14 cellular contexts compared by ENCODE assay signal in genomic region chr20:9236408-9236912, GRCh38.
DNase-seq lines count a peak whose midpoint lies in the region; ATAC-seq, FAIRE-seq and TF ChIP-seq lines count a peak whose summit lies in the region.
"Had no signal": no experiment of that assay in that cellular context is flagged by ENCODE, and none has a peak within 500 bp of the region (broad histone marks: within the 10 kb centered on the region; RNA-seq: fewer than 3 reads in every experiment).

No MANE protein-coding gene starts in this region.

- in situ Hi-C loops in HepG2 (cut with HindIII; ENCODE audit: extremely low pct_ligation_motif_present, low pct_unique_long_range_greater_than_20kb): no loop called here

- H4K20me1 ChIP-seq in HepG2 (ENCODE audit: insufficient read depth, low read length): no peaks in the 10 kb centered on the region; the same call in 1 of the 2 replicates

- TF ChIP-seq POLR2A in HepG2 (IDR thresholded peaks at IDR 0.05; ENCODE audit: insufficient read depth in 1 of 2, low read depth in 2 of 2, low read length in 2 of 2): no peak
- TF ChIP-seq POLR2A in right lobe of liver (IDR thresholded peaks at IDR 0.05): no peak

- BruUV-seq in HepG2 (replicated peaks; lab: Mats Ljungman, UMichigan): no TSS peak

- H3K27me3 ChIP-seq in HepG2 (ENCODE audit: control insufficient read depth in 1 of 2, insufficient read depth in 2 of 2, low read length in 2 of 2) (no peaks in the 10 kb centered on the region), right lobe of liver (no peaks in the 10 kb centered on the region)

- H2AFZ ChIP-seq in HepG2 (ENCODE audit: low read length): no peak overlapping the region

- H3K4me1 ChIP-seq in HepG2 (ENCODE audit: insufficient read depth, low read length): no peaks in the 10 kb centered on the region
- no peaks in the 10 kb centered on the region for H3K4me1 ChIP-seq in right lobe of liver

- no peaks in the 10 kb centered on the region for H3K79me2 ChIP-seq in HepG2 (ENCODE audit: insufficient read depth, low read length)

- H3K27ac ChIP-seq in HepG2 (ENCODE audit: extremely low read length, insufficient read depth, low read length) (no peak overlapping the region), right lobe of liver (no peak overlapping the region)

- DNase-seq in HepG2 (ENCODE audit: low spot score) (no peak), right lobe of liver (no peak), SK-N-DZ (ENCODE audit: low spot score) (peak; percentile 18), NCI-H446 treated with DMSO at 0.1 percent for 48 hours (lab: John Stamatoyannopoulos, UW) (no peak), ecto neural progenitor cell (ENCODE audit: low spot score) (no peak), NCI-H345 treated with DMSO at 0.1 percent for 48 hours (lab: John Stamatoyannopoulos, UW; ENCODE audit: unreplicated experiment) (no peak)
- DNase-seq: 8988T; C1 segment of cervical spinal cord; Calu3; CD4-positive, alpha-beta T cell; DMS 273 treated with DMSO at 0.1 percent for 48 hours; HCEC 1CT had no signal

- intact Hi-C loops in HepG2 (cut with micrococcal nuclease; ENCODE audit: unreplicated experiment) (no loop called here), right lobe of liver (cut with DNase I) (no loop called here)

- no peak for ATAC-seq in HepG2
- ATAC-seq in right lobe of liver: no peak
- ATAC-seq in HG03520 (IDR thresholded peaks at IDR 0.05; ENCODE audit: unreplicated experiment): no peak

- WGBS in HepG2 (ENCODE audit: low lambda C conversion rate): 12% methylated on average over 5 of the region's 5 CpGs
- WGBS in right lobe of liver (ENCODE audit: insufficient coverage, low coverage, low lambda C conversion rate, missing lambda C conversion rate): 43% methylated on average over 5 of the region's 5 CpGs

- no peak for TF ChIP-seq EP300 in HepG2 (IDR thresholded peaks at IDR 0.05; ENCODE audit: low read depth in 2 of 2, low read length in 2 of 2)
- no peak for TF ChIP-seq EP300 in HepG2 (CRISPR knock-in tag; IDR thresholded peaks at IDR 0.05; ENCODE audit: borderline replicate concordance)

- TF ChIP-seq RAD21 in HepG2 (CRISPR knock-in tag; IDR thresholded peaks at IDR 0.05): no peak

- H3K4me2 ChIP-seq in HepG2 (ENCODE audit: low read depth, low read length): no peak overlapping the region

- CTCF ChIA-PET in HepG2 (lab: Yijun Ruan, JAX; ENCODE audit: low intra/inter-chr PET ratio, low total read pairs): no interaction called here

- no peak overlapping the region for H3K9ac ChIP-seq in HepG2 (ENCODE audit: insufficient read depth, low read depth, low read length)

- H3K9me3 ChIP-seq in HepG2 (ENCODE audit: low read length): no peaks in the 10 kb centered on the region
- H3K9me3 ChIP-seq in right lobe of liver: no peaks in the 10 kb centered on the region

- TF ChIP-seq CTCF in HepG2 (CRISPR knock-in tag; IDR thresholded peaks at IDR 0.05) (no peak), right lobe of liver (IDR thresholded peaks at IDR 0.05) (no peak)

- no peak overlapping the region for H3K4me3 ChIP-seq in HepG2 (replicated peaks in 1 of 3; ENCODE audit: insufficient read depth in 1 of 3, low read depth in 2 of 3, low read length in 3 of 3)
- no peak overlapping the region for H3K4me3 ChIP-seq in right lobe of liver

- POLR2A ChIA-PET in HepG2 (lab: Yijun Ruan, JAX): no interaction called here

- peak; percentile 18 for FAIRE-seq in HepG2 (lab: Jason Lieb, UNC)
- peak; percentile 81 for FAIRE-seq in islet of Langerhans (lab: Jason Lieb, UNC)

- no peaks in the 10 kb centered on the region for H3K36me3 ChIP-seq in HepG2 (replicated peaks in 1 of 2; ENCODE audit: control insufficient read depth in 1 of 2, insufficient read depth in 2 of 2, low read length in 2 of 2)
- no peaks in the 10 kb centered on the region for H3K36me3 ChIP-seq in right lobe of liver

TF ChIP-seq in HepG2, 621 proteins besides CTCF, POLR2A, EP300 and RAD21:
- TF ChIP-seq SMYD3 (CRISPR knock-in tag; IDR thresholded peaks at IDR 0.05) (no peak), KAT2B (IDR thresholded peaks at IDR 0.05; ENCODE audit: borderline replicate concordance, low read depth, low read length) (no peak), TCF7L2 (IDR thresholded peaks at IDR 0.05; ENCODE audit: low read depth, low read length) (no peak), ZNF788 (CRISPR knock-in tag; IDR thresholded peaks at IDR 0.05; ENCODE audit: borderline replicate concordance) (no peak), ZZZ3 (CRISPR knock-in tag; IDR thresholded peaks at IDR 0.05; ENCODE audit: borderline replicate concordance) (no peak), CBX1 (IDR thresholded peaks at IDR 0.05; ENCODE audit: low read depth) (no peak), ZNF350 (CRISPR knock-in tag; IDR thresholded peaks at IDR 0.05; ENCODE audit: borderline replicate concordance, low read depth) (no peak), ZNF720 (CRISPR knock-in tag; IDR thresholded peaks at IDR 0.05) (no peak), ZNF333 (CRISPR knock-in tag; IDR thresholded peaks at IDR 0.05; ENCODE audit: borderline replicate concordance) (no peak), BRF2 (CRISPR knock-in tag; IDR thresholded peaks at IDR 0.05) (no peak), EZH2 (conservative IDR thresholded peaks at IDR 0.05; ENCODE audit: low read depth, low read length) (no peak), KLF13 (CRISPR knock-in tag; IDR thresholded peaks at IDR 0.05) (no peak), POLR2AphosphoS5 (IDR thresholded peaks at IDR 0.05; ENCODE audit: low read depth, low read length) (no peak), ZNF777 (CRISPR knock-in tag; IDR thresholded peaks at IDR 0.05) (no peak), PBX2 (CRISPR knock-in tag; IDR thresholded peaks at IDR 0.05) (no peak), SNAI1 (CRISPR knock-in tag; IDR thresholded peaks at IDR 0.05; ENCODE audit: borderline replicate concordance) (no peak), NFE2L2 (IDR thresholded peaks at IDR 0.05; ENCODE audit: low read length) (no peak), DMAP1 (CRISPR knock-in tag; IDR thresholded peaks at IDR 0.05) (no peak)
- TF ChIP-seq, protein P1, sequence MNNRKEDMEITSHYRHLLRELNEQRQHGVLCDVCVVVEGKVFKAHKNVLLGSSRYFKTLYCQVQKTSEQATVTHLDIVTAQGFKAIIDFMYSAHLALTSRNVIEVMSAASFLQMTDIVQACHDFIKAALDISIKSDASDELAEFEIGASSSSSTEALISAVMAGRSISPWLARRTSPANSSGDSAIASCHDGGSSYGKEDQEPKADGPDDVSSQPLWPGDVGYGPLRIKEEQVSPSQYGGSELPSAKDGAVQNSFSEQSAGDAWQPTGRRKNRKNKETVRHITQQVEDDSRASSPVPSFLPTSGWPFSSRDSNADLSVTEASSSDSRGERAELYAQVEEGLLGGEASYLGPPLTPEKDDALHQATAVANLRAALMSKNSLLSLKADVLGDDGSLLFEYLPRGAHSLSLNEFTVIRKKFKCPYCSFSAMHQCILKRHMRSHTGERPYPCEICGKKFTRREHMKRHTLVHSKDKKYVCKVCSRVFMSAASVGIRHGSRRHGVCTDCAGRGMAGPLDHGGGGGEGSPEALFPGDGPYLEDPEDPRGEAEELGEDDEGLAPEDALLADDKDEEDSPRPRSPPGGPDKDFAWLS (CRISPR knock-in tag; IDR thresholded peaks at IDR 0.05; ENCODE audit: borderline replicate concordance): no peak
- TF ChIP-seq, protein P2, sequence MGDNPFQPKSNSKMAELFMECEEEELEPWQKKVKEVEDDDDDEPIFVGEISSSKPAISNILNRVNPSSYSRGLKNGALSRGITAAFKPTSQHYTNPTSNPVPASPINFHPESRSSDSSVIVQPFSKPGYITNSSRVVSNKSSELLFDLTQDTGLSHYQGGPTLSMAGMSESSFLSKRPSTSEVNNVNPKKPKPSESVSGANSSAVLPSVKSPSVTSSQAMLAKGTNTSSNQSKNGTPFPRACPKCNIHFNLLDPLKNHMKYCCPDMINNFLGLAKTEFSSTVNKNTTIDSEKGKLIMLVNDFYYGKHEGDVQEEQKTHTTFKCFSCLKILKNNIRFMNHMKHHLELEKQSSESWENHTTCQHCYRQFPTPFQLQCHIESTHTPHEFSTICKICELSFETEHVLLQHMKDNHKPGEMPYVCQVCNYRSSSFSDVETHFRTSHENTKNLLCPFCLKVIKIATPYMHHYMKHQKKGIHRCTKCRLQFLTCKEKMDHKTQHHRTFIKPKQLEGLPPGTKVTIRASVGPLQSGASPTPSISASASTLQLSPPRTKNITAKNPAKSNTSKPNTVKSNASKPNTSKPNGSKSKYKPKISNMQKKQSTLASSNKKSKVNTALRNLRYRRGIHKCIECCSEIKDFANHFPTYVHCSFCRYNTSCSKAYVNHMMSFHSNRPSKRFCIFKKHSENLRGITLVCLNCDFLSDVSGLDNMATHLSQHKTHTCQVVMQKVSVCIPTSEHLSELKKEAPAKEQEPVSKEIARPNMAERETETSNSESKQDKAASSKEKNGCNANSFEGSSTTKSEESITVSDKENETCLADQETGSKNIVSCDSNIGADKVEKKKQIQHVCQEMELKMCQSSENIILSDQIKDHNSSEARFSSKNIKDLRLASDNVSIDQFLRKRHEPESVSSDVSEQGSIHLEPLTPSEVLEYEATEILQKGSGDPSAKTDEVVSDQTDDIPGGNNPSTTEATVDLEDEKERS (CRISPR knock-in tag; IDR thresholded peaks at IDR 0.05): no peak
